In genomic region chr13:33279414-33279813, GRCh38 we compare ENCODE assay signal across 12 cellular contexts. TPM values are rescaled to one million over a fixed set of nuclear protein-coding genes. Genes with fewer than 3 reads are reported as not detected.
DNase-seq lines count a peak whose midpoint lies in the region; FAIRE-seq and TF ChIP-seq lines count a peak whose summit lies in the region.
"Had no signal": no experiment of that assay in that cellular context is flagged by ENCODE, and none has a peak within 500 bp of the region (broad histone marks: within the 10 kb centered on the region; RNA-seq: fewer than 3 reads in every experiment).

No MANE protein-coding gene starts in this region.

- H3K4me3 Mint-ChIP-seq in MCF 10A (ENCODE audit: unreplicated experiment): peak overlapping the region; percentile 91
- H3K4me3 Mint-ChIP-seq: B cell had no signal

- H3K27me3 Mint-ChIP-seq in MCF 10A (ENCODE audit: insufficient read depth, unreplicated experiment): no peaks in the 10 kb centered on the region

- H3K27ac ChIP-seq in skeletal muscle tissue (ENCODE audit: low read depth, low read length): peak overlapping the region; percentile 66
- H3K27ac ChIP-seq: RWPE1 had no signal

- no peaks in the 10 kb centered on the region for H3K36me3 ChIP-seq in skeletal muscle tissue (ENCODE audit: control insufficient read depth in 3 of 3, insufficient read depth in 3 of 3, low read length in 3 of 3)

- no peaks in the 10 kb centered on the region for H3K27me3 ChIP-seq in skeletal muscle tissue (ENCODE audit: control insufficient read depth in 3 of 3, insufficient read depth in 3 of 3, low read length in 3 of 3)

- no peak overlapping the region for H3K9ac ChIP-seq in skeletal muscle tissue (ENCODE audit: low read depth in 1 of 3, low read length in 3 of 3)

- CTCF ChIA-PET in MCF 10A (lab: Yijun Ruan, JAX): interaction anchor here (0.7 kb wide), 1 partner anchor 51 kb away, joined by 3 read pairs; no protein-coding TSS in a partner anchor

- peaks cover 53% of the 10 kb centered on the region for H3K36me3 Mint-ChIP-seq in MCF 10A (ENCODE audit: insufficient read depth, unreplicated experiment)

- peak; percentile 15 for FAIRE-seq in GM18507 (lab: Jason Lieb, UNC)

- H3K4me1 Mint-ChIP-seq in MCF 10A (ENCODE audit: insufficient read depth, unreplicated experiment): peaks cover 69% of the 10 kb centered on the region
- H3K4me1 Mint-ChIP-seq: B cell had no signal

- no TSS peak for BruUV-seq in MCF 10A (replicated peaks; lab: Mats Ljungman, UMichigan)

- intact Hi-C loops in MCF 10A (cut with micrococcal nuclease): no loop called here

- DNase-seq in GM18507 (ENCODE audit: extremely low spot score, insufficient read length, low read depth): no peak
- DNase-seq in MCF 10A (ENCODE audit: unreplicated experiment): peak; percentile 83
- peak; percentile 83 for DNase-seq in kidney glomerular epithelial cell (lab: John Stamatoyannopoulos, UW)
- DNase-seq in DMS114 treated with DMSO at 0.1 percent for 48 hours (lab: John Stamatoyannopoulos, UW; ENCODE audit: unreplicated experiment): no peak
- DNase-seq in NCI-H226: no peak
- no peak for DNase-seq in SIG-M5 (lab: John Stamatoyannopoulos, UW)
- DNase-seq in activated CD4-positive, CD25-positive, alpha-beta regulatory T cell treated with anti-CD3 and anti-CD28 coated beads, Interleukin-2, amount 50 U/mL, for 72 hours: no peak
- DNase-seq: activated T-cell treated with anti-CD3 and anti-CD28 coated beads for 4 hours, NCI-H524 had no signal

- peaks cover 23 to 45% (median 35%) of the 10 kb centered on the region in 3 donors for H3K4me1 ChIP-seq in skeletal muscle tissue (ENCODE audit: control insufficient read depth in 3 of 3, insufficient read depth in 3 of 3, low read length in 3 of 3)

- peak overlapping the region; percentile 95 for H3K27ac Mint-ChIP-seq in MCF 10A (ENCODE audit: low read depth, unreplicated experiment)
- H3K27ac Mint-ChIP-seq: B cell had no signal

- POLR2A ChIA-PET in MCF 10A (lab: Yijun Ruan, JAX): interaction anchor here (0.7 to 6.8 kb wide), 16 partner anchors 12 to 690 kb away, joined by 3 to 66 read pairs (median 5); no protein-coding TSS in a partner anchor

- no peaks in the 10 kb centered on the region for H3K9me3 Mint-ChIP-seq in MCF 10A (ENCODE audit: unreplicated experiment)

- H3K4me3 ChIP-seq in skeletal muscle tissue (ENCODE audit: low read length in 3 of 3): no peak overlapping the region

- no peak for TF ChIP-seq CTCF in MCF 10A (IDR thresholded peaks at IDR 0.05; ENCODE audit: unreplicated experiment)

- no peaks in the 10 kb centered on the region for H3K9me3 ChIP-seq in skeletal muscle tissue (ENCODE audit: control insufficient read depth in 3 of 3, low read length in 3 of 3)

RNA-seq across cellular contexts. Expression of gene STARD13, which starts 6.1 kb away (rescaled TPM):
- total RNA-seq in MCF 10A (2022): 26.3 and 31.9 TPM in 2 replicates
- total RNA-seq in skeletal muscle tissue: 30.3 TPM

Comparison
In these comparisons a context has a peak if more than half of its experiments do, and no peak if none do; other contexts are left out.
1. DNase-seq: peak in MCF 10A (single experiment) and kidney glomerular epithelial cell (single experiment); none in GM18507 (single experiment), DMS114 treated with DMSO at 0.1 percent for 48 hours (single experiment), NCI-H226 (single experiment), SIG-M5 (single experiment) and activated CD4-positive, CD25-positive, alpha-beta regulatory T cell treated with anti-CD3 and anti-CD28 coated beads, Interleukin-2, amount 50 U/mL, for 72 hours (single experiment).